Comparison of ENCODE assay signal across 21 cellular contexts in genomic region chr20:31985152-31985551, GRCh38. TPM values are rescaled to one million over a fixed set of nuclear protein-coding genes. Genes with fewer than 3 reads are reported as not detected.
DNase-seq lines count a peak whose midpoint lies in the region; ATAC-seq, FAIRE-seq and TF ChIP-seq lines count a peak whose summit lies in the region.
"Had no signal": no experiment of that assay in that cellular context is flagged by ENCODE, and none has a peak within 500 bp of the region (broad histone marks: within the 10 kb centered on the region; RNA-seq: fewer than 3 reads in every experiment).

No MANE protein-coding gene starts in this region.

- H3K4me3 Mint-ChIP-seq in glutamatergic neuron (ENCODE audit: unreplicated experiment), result no peak overlapping the region
- H3K4me3 Mint-ChIP-seq: CD8-positive, alpha-beta T cell; GM23338 had no signal

- TF ChIP-seq POLR2A in stomach (IDR thresholded peaks at IDR 0.05), result no peak
- TF ChIP-seq POLR2A in thyroid gland (IDR thresholded peaks at IDR 0.05), result no peak
- TF ChIP-seq POLR2A in body of pancreas (IDR thresholded peaks at IDR 0.05), result no peak

- H3K27ac Mint-ChIP-seq in glutamatergic neuron (ENCODE audit: unreplicated experiment), result no peak overlapping the region
- H3K27ac Mint-ChIP-seq: CD8-positive, alpha-beta T cell; GM23338 had no signal

- no peak for TF ChIP-seq CTCF in glutamatergic neuron (IDR thresholded peaks at IDR 0.05; ENCODE audit: partially characterized antibody, unreplicated experiment)
- no peak for TF ChIP-seq CTCF in stomach (IDR thresholded peaks at IDR 0.05)
- no peak for TF ChIP-seq CTCF in thyroid gland (IDR thresholded peaks at IDR 0.05)
- no peak for TF ChIP-seq CTCF in body of pancreas (IDR thresholded peaks at IDR 0.05)

- peaks cover 36% of the 10 kb centered on the region for H3K4me1 Mint-ChIP-seq in glutamatergic neuron (ENCODE audit: low read depth, unreplicated experiment)
- H3K4me1 Mint-ChIP-seq: GM23338 had no signal

- DNase-seq in NCI-H1694 (lab: John Stamatoyannopoulos, UW), result peak; percentile 80
- DNase-seq in NCI-H82 (lab: John Stamatoyannopoulos, UW), result peak; percentile 81
- peak; percentile 86 for DNase-seq in glutamatergic neuron
- no peak for DNase-seq in stomach
- no peak for DNase-seq in thyroid gland
- no peak for DNase-seq in body of pancreas
- no peak for DNase-seq in small intestine
- DNase-seq: BE2C; CD8-positive, alpha-beta T cell; GF-D8; KBM-7; NCI-H1092 treated with DMSO at 0.1 percent for 48 hours; NCI-H187; Right ventricle myocardium superior; T-helper 1 cell had no signal

- no peak for FAIRE-seq in small intestine (lab: Jason Lieb, UNC)
- FAIRE-seq: D721Med, GM12891, RCC 7860 had no signal

- H3K36me3 ChIP-seq in stomach, result no peaks in the 10 kb centered on the region
- no peaks in the 10 kb centered on the region for H3K36me3 ChIP-seq in thyroid gland
- H3K36me3 ChIP-seq in body of pancreas (replicated peaks in 1 of 2; ENCODE audit: insufficient read depth in 1 of 2, low read depth in 2 of 2), result no peaks in the 10 kb centered on the region
- H3K36me3 ChIP-seq in small intestine (ENCODE audit: control insufficient read depth in 2 of 2, insufficient read depth in 2 of 2, low read length in 2 of 2), result no peaks in the 10 kb centered on the region

- ATAC-seq in body of pancreas, result no peak
- ATAC-seq: CD8-positive, alpha-beta T cell; GM23338 had no signal

- intact Hi-C loops in stomach (cut with DNase I; ENCODE audit: low total_unique reads), result no loop called here
- intact Hi-C loops in thyroid gland (cut with DNase I), result no loop called here
- intact Hi-C loops in body of pancreas (cut with DNase I), result no loop called here

- H3K27me3 ChIP-seq in stomach (peaks cover 0 to 15% (median 0%) of the 10 kb centered on the region in 3 donors), thyroid gland (no peaks in the 10 kb centered on the region), body of pancreas (no peaks in the 10 kb centered on the region), small intestine (ENCODE audit: control insufficient read depth in 2 of 2, insufficient read depth in 2 of 2, low read length in 2 of 2) (no peaks in the 10 kb centered on the region)
- H3K27me3 ChIP-seq: BE2C had no signal

- no peak for TF ChIP-seq EP300 in stomach (IDR thresholded peaks at IDR 0.05)

- H3K9me3 ChIP-seq in stomach (no peaks in the 10 kb centered on the region), thyroid gland (no peaks in the 10 kb centered on the region), body of pancreas (no peaks in the 10 kb centered on the region), small intestine (ENCODE audit: control insufficient read depth, low read depth) (no peaks in the 10 kb centered on the region)
- H3K9me3 ChIP-seq: BE2C had no signal

- H3K27me3 Mint-ChIP-seq in glutamatergic neuron (ENCODE audit: unreplicated experiment), result peaks cover 19% of the 10 kb centered on the region

- H3K27ac ChIP-seq in stomach (no peak overlapping the region), thyroid gland (no peak overlapping the region), body of pancreas (no peak overlapping the region), small intestine (ENCODE audit: low read depth in 1 of 2, low read length in 1 of 2) (no peak overlapping the region)
- H3K27ac ChIP-seq: SK-N-MC had no signal

- H3K4me1 ChIP-seq in stomach (no peaks in the 10 kb centered on the region), thyroid gland (no peaks in the 10 kb centered on the region), body of pancreas (no peaks in the 10 kb centered on the region), small intestine (ENCODE audit: control insufficient read depth in 2 of 2, insufficient read depth in 1 of 2, low read depth in 1 of 2, low read length in 1 of 2) (no peaks in the 10 kb centered on the region)
- H3K4me1 ChIP-seq: BE2C had no signal

- H3K9me3 Mint-ChIP-seq in glutamatergic neuron (ENCODE audit: unreplicated experiment), result peaks cover 17% of the 10 kb centered on the region
- H3K9me3 Mint-ChIP-seq: CD8-positive, alpha-beta T cell had no signal

- H3K36me3 Mint-ChIP-seq in glutamatergic neuron (ENCODE audit: unreplicated experiment), result peaks cover 14% of the 10 kb centered on the region
- H3K36me3 Mint-ChIP-seq: CD8-positive, alpha-beta T cell had no signal

- WGBS in stomach, 5 donors, result 26 to 51% (median 40%) methylated on average over 7 of the region's 7 CpGs
- WGBS in thyroid gland, 2 donors, result 28 to 38% methylated on average over 7 of the region's 7 CpGs
- WGBS in body of pancreas, 2 donors, result 29 to 38% methylated on average over 7 of the region's 7 CpGs
- WGBS in small intestine, 3 donors, result 39 to 53% (median 47%) methylated on average over 7 of the region's 7 CpGs

- H3K4me3 ChIP-seq in stomach, result no peak overlapping the region
- H3K4me3 ChIP-seq in thyroid gland (replicated peaks in 1 of 3), result no peak overlapping the region
- no peak overlapping the region for H3K4me3 ChIP-seq in body of pancreas
- no peak overlapping the region for H3K4me3 ChIP-seq in small intestine (ENCODE audit: low read depth in 1 of 2, low read length in 2 of 2)
- H3K4me3 ChIP-seq: GM23338, SK-N-MC had no signal

RNA-seq across cellular contexts. Expression of gene XKR7, which starts 17.2 kb away (rescaled TPM):
- total RNA-seq in glutamatergic neuron (ENCODE audit: unreplicated experiment) (284 TPM), stomach (under 1 TPM in 3 of 5 donors, not detected in 2; under 0.01 to 0.58 (median 0.37) TPM), thyroid gland (under 1 TPM in 1 of 4 donors, not detected in 3; 0.10 TPM), body of pancreas (under 1 TPM; 0.26 to 0.33 TPM)
- polyA plus RNA-seq in stomach (under 1 TPM in 1 of 3 donors, not detected in 2; 0.06 TPM), small intestine (under 1 TPM in 1 of 3 donors, not detected in 2; 0.21 TPM)
- total RNA-seq: CD8-positive, alpha-beta T cell; Right ventricle myocardium superior had no signal
- polyA plus RNA-seq: AG04450 had no signal

RNA-seq across cellular contexts. Expression of gene CCM2L, which starts 25.1 kb away (rescaled TPM):
- total RNA-seq in glutamatergic neuron (ENCODE audit: unreplicated experiment) (6.3 TPM), stomach (1 to 10 TPM in 1 of 5 donors, under 1 TPM in 2, not detected in 2; 0.45 to 4.4 (median 0.72) TPM), thyroid gland (10 to 100 TPM in 1 of 4 donors, 1 to 10 TPM in 3; 7.4 to 16.0 (median 9.7) TPM), body of pancreas (1 to 10 TPM; 3.4 to 5.9 TPM)
- polyA plus RNA-seq in stomach (1 to 10 TPM; 1.9 to 2.7 (median 2.3) TPM), small intestine (1 to 10 TPM in 2 of 3 donors, under 1 TPM in 1; 0.22 to 7.5 (median 1.1) TPM)
- total RNA-seq: CD8-positive, alpha-beta T cell had no signal
- polyA plus RNA-seq: AG04450 had no signal

RNA-seq across cellular contexts. Expression of gene PDRG1, which starts 33.3 kb away (rescaled TPM):
- total RNA-seq in glutamatergic neuron (ENCODE audit: unreplicated experiment) (69.5 TPM), stomach (1 to 10 TPM in 3 of 5 donors, under 1 TPM in 1, not detected in 1; 0.58 to 2.8 (median 1.7) TPM), thyroid gland (10 to 100 TPM in 2 of 4 donors, 1 to 10 TPM in 2; 7.3 to 14.9 (median 9.2) TPM), body of pancreas (1 to 10 TPM; 5.4 to 7.9 TPM)
- polyA plus RNA-seq in stomach (10 to 100 TPM; 14.0 to 18.6 (median 14.1) TPM), small intestine (10 to 100 TPM; 14.6 to 18.3 (median 16.8) TPM)

Comparison
In these comparisons a context has a peak if more than half of its experiments do, and no peak if none do; other contexts are left out.
1. DNase-seq: peak in NCI-H1694 (single experiment), NCI-H82 (single experiment) and glutamatergic neuron (single experiment); none in stomach (single experiment), thyroid gland (0 of 2), body of pancreas (0 of 4) and small intestine (single experiment).
2. RNA of gene XKR7, which starts 17.2 kb away (total RNA-seq): 284 TPM in glutamatergic neuron (single experiment); 0.26 to 0.33 TPM in body of pancreas, 0.10 TPM in thyroid gland and under 0.01 to 0.58 TPM in stomach; every median in the first group is over 100 times any median in the second.